ENCODE assay signal across 8 cellular contexts in the genomic region with DNA sequence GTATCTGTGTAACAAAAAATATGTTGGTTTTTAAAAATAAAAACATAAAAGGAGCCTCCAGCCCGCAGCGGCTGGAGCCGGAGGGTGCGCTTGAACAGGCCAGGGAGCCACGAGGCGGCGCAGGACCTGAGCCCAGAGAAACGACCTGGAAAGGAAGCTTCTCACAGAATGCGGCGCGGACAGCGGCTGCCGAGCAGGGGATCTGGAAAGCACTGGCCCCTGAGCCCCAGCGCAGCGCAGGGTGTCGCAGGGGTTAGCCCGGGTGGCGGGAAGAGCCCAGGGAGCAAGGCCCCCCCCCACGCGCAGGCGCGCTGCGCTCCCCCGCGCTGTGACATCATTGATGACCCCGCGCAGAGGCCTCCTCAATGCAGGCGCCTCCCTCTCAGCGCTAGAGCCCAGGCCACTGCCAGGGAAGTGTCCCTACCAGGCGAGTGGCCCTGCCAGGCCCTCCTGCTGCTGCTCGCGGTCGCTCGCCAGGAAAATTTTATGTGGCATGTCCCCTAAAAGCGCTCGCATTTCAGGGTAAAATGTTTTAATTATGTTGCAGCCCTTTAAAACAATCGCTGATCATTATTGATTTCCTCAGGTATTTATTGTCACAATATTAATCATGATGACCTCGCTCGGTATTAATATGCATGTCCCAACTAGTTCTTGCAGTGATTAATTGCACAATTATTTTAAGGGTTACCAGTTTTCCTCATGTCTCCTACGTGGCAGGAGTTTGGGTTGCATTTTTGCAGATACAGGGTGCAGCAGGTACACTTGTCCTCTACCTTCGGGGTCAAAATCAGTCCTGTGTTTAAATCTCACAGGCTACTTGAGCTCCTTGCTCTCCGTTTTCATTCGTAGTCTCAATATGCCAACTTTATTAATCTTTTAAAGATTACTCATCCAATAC.
DNase-seq lines count a peak whose midpoint lies in the region; ATAC-seq and TF ChIP-seq lines count a peak whose summit lies in the region.

No MANE protein-coding gene starts in this region.

- peak; percentile 44 to 72 for DNase-seq in NCI-H187 (lab: John Stamatoyannopoulos, UW)
- no peak for DNase-seq in NCI-H187 treated with DMSO at 0.1 percent for 48 hours (lab: John Stamatoyannopoulos, UW)
- peak; percentile 93 to 94 for DNase-seq in NCI-H524 (lab: John Stamatoyannopoulos, UW)
- peak; percentile 47 to 61 for DNase-seq in activated CD8-positive, alpha-beta memory T cell treated with anti-CD3 and anti-CD28 coated beads for 4 hours (ENCODE audit: low read depth in 2 of 2)
- DNase-seq in effector CD4-positive, alpha-beta T cell = peak; percentile 47
- DNase-seq in lung (ENCODE audit: low spot score) = peak; percentile 86
- DNase-seq in stimulated activated CD4-positive, alpha-beta T cell treated with anti-CD3 and anti-CD28 coated beads, TNF-alpha, amount 100 ng/mL, for 1 hour (ENCODE audit: low read depth in 3 of 3, low spot score in 1 of 3) = peak; percentile 35 to 70 (median 46)

- H3K4me3 ChIP-seq in lung = peak overlapping the region; percentile 51

- no peak for TF ChIP-seq CTCF in lung (IDR thresholded peaks at IDR 0.05; ENCODE audit: control extremely low read depth, extremely low read depth)

- H3K27me3 ChIP-seq in lung (ENCODE audit: control insufficient read depth, insufficient read depth) = no peaks in the 10 kb centered on the region

- H3K27ac ChIP-seq in lung (ENCODE audit: low read depth in 1 of 2, low read length in 1 of 2) = peak overlapping the region; percentile 82 to 96

- 10 to 12% methylated on average over 42 to 43 of the region's 43 CpGs for WGBS in lung, 2 donors

- H3K4me1 ChIP-seq in lung (ENCODE audit: control insufficient read depth in 2 of 2, insufficient read depth in 2 of 2, low read length in 2 of 2) = no peaks in the 10 kb centered on the region

- H3K36me3 ChIP-seq in lung (ENCODE audit: control insufficient read depth in 2 of 2, insufficient read depth in 2 of 2, low read length in 2 of 2) = no peaks in the 10 kb centered on the region

- H3K9me3 ChIP-seq in lung (ENCODE audit: control insufficient read depth in 2 of 2, insufficient read depth in 1 of 2, low read length in 1 of 2) = no peaks in the 10 kb centered on the region

- ATAC-seq in HG03064 (IDR thresholded peaks at IDR 0.05; ENCODE audit: low read depth, unreplicated experiment) (peak; percentile 67), lung (ENCODE audit: insufficient read depth, low FRiP score) (peak; percentile 99)
